In the genomic region with DNA sequence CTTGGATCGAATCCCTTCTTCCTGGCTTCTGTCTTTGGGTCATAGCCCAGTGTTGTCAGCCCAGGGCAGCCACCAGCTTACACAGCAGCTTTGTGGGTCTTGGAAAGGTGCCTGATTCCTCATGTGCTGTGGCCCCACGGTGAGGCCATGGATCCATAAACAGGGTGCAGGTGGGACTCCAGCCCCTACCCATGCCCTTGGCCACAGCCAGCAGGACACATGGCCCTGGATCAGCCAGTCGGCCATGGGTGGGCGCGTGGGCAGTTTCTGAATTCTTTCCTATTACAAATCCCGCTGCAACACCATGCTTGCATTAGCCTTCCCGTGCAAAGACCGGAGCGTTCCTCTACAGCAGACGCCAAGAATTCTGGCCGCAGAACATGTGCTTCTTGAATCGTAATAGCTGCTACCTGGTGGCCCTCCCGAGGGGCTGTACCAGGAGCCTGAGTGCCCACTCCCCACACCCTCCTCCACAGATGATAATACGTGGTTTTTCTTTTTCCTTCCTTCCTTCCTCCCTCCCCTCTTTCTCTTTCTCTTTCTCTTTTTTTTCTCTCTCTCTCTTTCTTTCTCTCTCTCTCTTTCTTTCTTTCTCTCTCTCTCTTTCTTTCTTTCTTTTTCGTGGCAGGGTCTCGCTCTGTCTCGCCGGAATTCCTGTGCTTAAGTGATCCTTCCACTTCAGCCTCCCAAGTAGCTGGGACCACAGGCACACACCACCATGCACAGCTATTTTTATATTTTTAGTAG, we compare ENCODE assay signal across 16 cellular contexts. TPM values are rescaled to one million over a fixed set of nuclear protein-coding genes. Genes with fewer than 3 reads are reported as not detected.
DNase-seq lines count a peak whose midpoint lies in the region; ATAC-seq and TF ChIP-seq lines count a peak whose summit lies in the region.
"Had no signal": no experiment of that assay in that cellular context is flagged by ENCODE, and none has a peak within 500 bp of the region (broad histone marks: within the 10 kb centered on the region; RNA-seq: fewer than 3 reads in every experiment).

No MANE protein-coding gene starts in this region.

- WGBS in H9 (ENCODE audit: extremely low coverage, insufficient read length, low lambda C conversion rate), result no CpG with 5 or more reads among the region's 18 CpGs

- H3K36me3 Mint-ChIP-seq in H9 (ENCODE audit: insufficient read depth in 1 of 3, low read depth in 3 of 3) (no peaks in the 10 kb centered on the region; a peak in 1 of 7 replicates), naive B cell (no peaks in the 10 kb centered on the region)

- no peak overlapping the region for H3K9ac ChIP-seq in H9 (ENCODE audit: extremely low read depth, insufficient read length, low read length)

- H3K4me3 Mint-ChIP-seq in H9, result no peak overlapping the region
- peak overlapping the region in 3 of 8 donors; percentile 20 to 82 (median 42) for H3K4me3 Mint-ChIP-seq in naive B cell
- H3K4me3 Mint-ChIP-seq: activated T-cell treated with anti-CD3 and anti-CD28 coated beads, Interleukin-2, amount 50 U/mL, for 24 hours had no signal

- H4K91ac ChIP-seq in H9 (ENCODE audit: insufficient read length, low read depth, low read length), result no peak overlapping the region

- no peak overlapping the region for H3K18ac ChIP-seq in H9 (ENCODE audit: insufficient read length, low read depth, low read length)

- H2AFZ ChIP-seq in H9 (ENCODE audit: low read length), result no peak overlapping the region

- no peak overlapping the region for H3K4me2 ChIP-seq in H9 (ENCODE audit: insufficient read depth, insufficient read length, low read length)

- H3K14ac ChIP-seq in H9 (ENCODE audit: insufficient read depth, low read length), result no peak overlapping the region

- H3K56ac ChIP-seq in H9 (ENCODE audit: insufficient read length, low read depth, low read length), result no peak overlapping the region

- TF ChIP-seq CTCF in AG10803 (conservative IDR thresholded peaks at IDR 0.05; ENCODE audit: low read length), result no peak
- no peak for TF ChIP-seq CTCF in H9 (conservative IDR thresholded peaks at IDR 0.05)

- peak overlapping the region; percentile 44 for H3K4me3 ChIP-seq in AG10803 (ENCODE audit: low read length)
- H3K4me3 ChIP-seq: mucosa of descending colon, vagina had no signal

- H2BK120ac ChIP-seq in H9 (ENCODE audit: low read depth, low read length, poor library complexity, severe bottlenecking), result no peak overlapping the region

- H2BK20ac ChIP-seq in H9 (ENCODE audit: low read depth, low read length, poor library complexity, severe bottlenecking), result no peak overlapping the region

- peak; percentile 84 for DNase-seq in AG10803 (ENCODE audit: low read depth)
- peak; percentile 30 for DNase-seq in H9
- peak; percentile 86 for DNase-seq in dedifferentiated amniotic fluid mesenchymal stem cell (ENCODE audit: extremely low spot score)
- DNase-seq in naive B cell, result no peak
- no peak for DNase-seq in NCI-H146 treated with DMSO at 0.1 percent for 48 hours (lab: John Stamatoyannopoulos, UW; ENCODE audit: unreplicated experiment)
- DNase-seq in occipital lobe (lab: John Stamatoyannopoulos, UW), result no peak
- no peak for DNase-seq in COLO829 (ENCODE audit: low spot score)
- DNase-seq: activated CD4-positive, alpha-beta T cell treated with anti-CD3 and anti-CD28 coated beads for 48 hours; activated T-cell treated with anti-CD3 and anti-CD28 coated beads, Interleukin-2, amount 50 U/mL, for 24 hours; dorsolateral prefrontal cortex; mucosa of descending colon; NCI-H1105; NCI-H524; stimulated activated CD4-positive, alpha-beta T cell treated with anti-CD3 and anti-CD28 coated beads, Interleukin-1b, Interleukin-23, amount 100 ng/mL, for 48 hours had no signal

- no peaks in the 10 kb centered on the region for H3K79me1 ChIP-seq in H9 (ENCODE audit: insufficient read depth, low read depth, low read length, poor library complexity, severe bottlenecking)

- no peak overlapping the region for H2BK5ac ChIP-seq in H9 (ENCODE audit: insufficient read length, low read length)

- H3K79me2 ChIP-seq in H9 (ENCODE audit: insufficient read depth, low read length), result no peaks in the 10 kb centered on the region; the same call in 1 of the 2 replicates

- H3K27me3 Mint-ChIP-seq in H9 (ENCODE audit: low read depth) (peaks cover 36% of the 10 kb centered on the region), naive B cell (no peaks in the 10 kb centered on the region)

- H3K4me1 Mint-ChIP-seq in H9 (peaks cover 2 to 6% of the 10 kb centered on the region in 2 experiments; a peak in 2 of 4 replicates), naive B cell (peaks cover 24 to 67% (median 41%) of the 10 kb centered on the region in 3 donors)

- H3K4ac ChIP-seq in H9 (ENCODE audit: low read depth, low read length), result no peak overlapping the region

- no peak overlapping the region for H3K23ac ChIP-seq in H9 (ENCODE audit: insufficient read length, low read depth, low read length)

- no peak overlapping the region for H2AK5ac ChIP-seq in H9 (ENCODE audit: insufficient read length, low read length)

- H3K27ac ChIP-seq in H9 (ENCODE audit: insufficient read length, low read depth, low read length), result no peak overlapping the region
- H3K27ac ChIP-seq: vagina had no signal

- no peak overlapping the region for H4K8ac ChIP-seq in H9 (replicated peaks; ENCODE audit: insufficient read length, low read depth, low read length)

- H4K20me1 ChIP-seq in H9 (ENCODE audit: control insufficient read depth, insufficient read depth, insufficient read length), result peaks cover 3% of the 10 kb centered on the region

- no peaks in the 10 kb centered on the region for H3K4me1 ChIP-seq in H9 (ENCODE audit: insufficient read depth, low read length)

- H3K23me2 ChIP-seq in H9 (ENCODE audit: insufficient read length, low read depth, low read length, poor library complexity, severe bottlenecking), result peaks cover 15% of the 10 kb centered on the region

- ATAC-seq in naive B cell (ENCODE audit: low read depth in 2 of 2) (no peak), HG03139 (IDR thresholded peaks at IDR 0.05; ENCODE audit: unreplicated experiment) (no peak)
- ATAC-seq: mucosa of descending colon had no signal

- H3K9me3 ChIP-seq in H9 (ENCODE audit: control insufficient read depth, low read depth, low read length), result no peaks in the 10 kb centered on the region
- H3K9me3 ChIP-seq: mucosa of descending colon, vagina had no signal

- no peak overlapping the region for H3T11ph ChIP-seq in H9 (ENCODE audit: low read length)

- H3K27ac Mint-ChIP-seq in H9 (no peak overlapping the region), naive B cell (peak overlapping the region in 5 of 6 donors; percentile 32 to 86 (median 54))
- H3K27ac Mint-ChIP-seq: activated T-cell treated with anti-CD3 and anti-CD28 coated beads, Interleukin-2, amount 50 U/mL, for 24 hours had no signal

- H3K27me3 ChIP-seq in H9 (ENCODE audit: insufficient read depth, low read length), result no peaks in the 10 kb centered on the region; the same call in 1 of the 2 replicates
- H3K27me3 ChIP-seq: vagina had no signal

- H2BK15ac ChIP-seq in H9 (ENCODE audit: low read depth, low read length), result no peak overlapping the region

- H3K9me3 Mint-ChIP-seq in H9 (no peaks in the 10 kb centered on the region), naive B cell (peaks cover 0 to 2% (median 0%) of the 10 kb centered on the region in 7 donors)
- H3K9me3 Mint-ChIP-seq: activated T-cell treated with anti-CD3 and anti-CD28 coated beads, Interleukin-2, amount 50 U/mL, for 24 hours had no signal

- H2BK12ac ChIP-seq in H9 (ENCODE audit: insufficient read length, low read depth, low read length), result no peak overlapping the region

- H4K5ac ChIP-seq in H9 (ENCODE audit: insufficient read length, low read depth, low read length), result no peak overlapping the region

RNA-seq across cellular contexts. Expression of a gene that starts 2.9 kb away (rescaled TPM):
- 14.8 and 16.0 TPM in 2 replicates for total RNA-seq in H9 (2021)
- 10 to 100 TPM in 3 of 6 donors, 1 to 10 TPM in 3; 6.4 to 42.8 (median 10.4) TPM for polyA plus RNA-seq in naive B cell (ENCODE audit: low read depth in 6 of 6)
- 25.9 TPM for total RNA-seq in occipital lobe

Comparison
In these comparisons a context has a peak if more than half of its experiments do, and no peak if none do; other contexts are left out.
1. DNase-seq: peak in AG10803 (single experiment), H9 (single experiment) and dedifferentiated amniotic fluid mesenchymal stem cell (single experiment); none in naive B cell (single experiment), NCI-H146 treated with DMSO at 0.1 percent for 48 hours (single experiment), occipital lobe (single experiment) and COLO829 (single experiment).
2. H3K27ac Mint-ChIP-seq: peak in naive B cell (5 of 6); none in H9 (0 of 3).